In the genomic region with DNA sequence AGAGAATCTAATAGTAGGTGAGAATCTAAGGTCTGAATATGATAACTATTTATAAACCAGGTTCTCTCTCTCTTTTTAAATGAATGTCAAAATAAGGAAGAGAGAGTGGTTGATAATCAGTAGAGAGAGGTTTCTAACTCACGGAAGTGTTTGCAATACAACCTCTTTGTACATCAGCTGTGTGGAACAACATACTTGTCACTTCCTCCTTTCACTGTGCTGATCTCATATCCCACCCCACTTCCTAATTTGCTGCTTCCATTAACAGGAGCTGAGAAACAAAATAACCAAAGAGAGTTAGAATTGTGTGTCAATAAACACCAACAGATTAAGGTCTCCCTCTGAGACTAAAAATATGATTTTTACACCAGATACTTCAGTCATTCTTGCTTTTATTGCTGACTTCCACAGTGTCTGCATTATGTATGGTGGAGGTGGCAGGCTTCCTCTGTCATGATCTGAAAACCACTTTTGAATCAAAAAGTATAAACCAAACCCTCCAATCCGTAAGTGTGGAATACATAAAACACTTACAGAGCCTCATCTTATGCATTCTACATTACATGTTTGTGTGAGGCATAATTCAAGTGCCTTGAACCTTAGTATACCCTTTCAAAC, we compare ENCODE assay signal across 8 cellular contexts. TPM values are rescaled to one million over a fixed set of nuclear protein-coding genes. Genes with fewer than 3 reads are reported as not detected.
A peak's percentile ranks its signal among the peaks of the same experiment; 100 is the strongest.
DNase-seq lines count a peak whose midpoint lies in the region; ATAC-seq lines count a peak whose summit lies in the region.

No MANE protein-coding gene starts in this region.

- H3K4me3 Mint-ChIP-seq in CD8-positive, alpha-beta memory T cell = peak overlapping the region in 5 of 7 donors; percentile 5 to 50 (median 39)
- H3K4me3 Mint-ChIP-seq in dendritic cell treated with granulocyte-macrophage colony-stimulating factor and Interleukin-4, amounts not matched to agents 40 ng/mL and 50 ng/mL, for 4 days = peak overlapping the region; percentile 17

- peaks cover 54 to 73% (median 65%) of the 10 kb centered on the region in 3 donors for H3K4me1 Mint-ChIP-seq in CD8-positive, alpha-beta memory T cell
- H3K4me1 Mint-ChIP-seq in dendritic cell treated with granulocyte-macrophage colony-stimulating factor and Interleukin-4, amounts not matched to agents 40 ng/mL and 50 ng/mL, for 4 days (ENCODE audit: low read depth) = peaks cover 60% of the 10 kb centered on the region

- no peaks in the 10 kb centered on the region for H3K9me3 Mint-ChIP-seq in CD8-positive, alpha-beta memory T cell
- no peaks in the 10 kb centered on the region for H3K9me3 Mint-ChIP-seq in dendritic cell treated with granulocyte-macrophage colony-stimulating factor and Interleukin-4, amounts not matched to agents 40 ng/mL and 50 ng/mL, for 4 days

- H3K36me3 Mint-ChIP-seq in CD8-positive, alpha-beta memory T cell = peaks cover 0 to 28% (median 5%) of the 10 kb centered on the region in 3 donors
- H3K36me3 Mint-ChIP-seq in dendritic cell treated with granulocyte-macrophage colony-stimulating factor and Interleukin-4, amounts not matched to agents 40 ng/mL and 50 ng/mL, for 4 days (ENCODE audit: low read depth) = peaks cover 28% of the 10 kb centered on the region

- peaks cover 64% of the 10 kb centered on the region for H3K4me1 ChIP-seq in CD8-positive, alpha-beta memory T cell (ENCODE audit: insufficient read depth, low read length)

- ATAC-seq in GM21360 (IDR thresholded peaks at IDR 0.05; ENCODE audit: unreplicated experiment) = peak; percentile 73
- peak; percentile 79 for ATAC-seq in HG03521 (IDR thresholded peaks at IDR 0.05; ENCODE audit: unreplicated experiment)

- H3K36me3 ChIP-seq in CD8-positive, alpha-beta memory T cell (ENCODE audit: insufficient read depth, low read length) = no peaks in the 10 kb centered on the region

- intact Hi-C loops in dendritic cell treated with granulocyte-macrophage colony-stimulating factor and Interleukin-4, amounts not matched to agents 40 ng/mL and 50 ng/mL, for 4 days (cut with micrococcal nuclease) = loop anchor here (2.0 to 5.0 kb wide), 2 partner anchors 25 to 63 kb away; a partner anchor contains a TSS

- peak in 1 of 5 donors; percentile 35 for DNase-seq in CD8-positive, alpha-beta memory T cell
- DNase-seq in NCI-H526 (lab: John Stamatoyannopoulos, UW) (no peak), 8988T (no peak), AG08395 (ENCODE audit: low spot score) (no peak)

- H3K27me3 ChIP-seq in CD8-positive, alpha-beta memory T cell (ENCODE audit: insufficient read depth, low read length, poor library complexity, severe bottlenecking) = no peaks in the 10 kb centered on the region

- H3K9me3 ChIP-seq in CD8-positive, alpha-beta memory T cell (ENCODE audit: low read length) = no peaks in the 10 kb centered on the region

- peak overlapping the region; percentile 47 to 83 (median 76) for H3K27ac Mint-ChIP-seq in CD8-positive, alpha-beta memory T cell
- peak overlapping the region; percentile 71 for H3K27ac Mint-ChIP-seq in dendritic cell treated with granulocyte-macrophage colony-stimulating factor and Interleukin-4, amounts not matched to agents 40 ng/mL and 50 ng/mL, for 4 days

- H3K27ac ChIP-seq in CD8-positive, alpha-beta memory T cell (ENCODE audit: low read depth, low read length) = no peak overlapping the region
- H3K27ac ChIP-seq in skin epidermis = peak overlapping the region in 17 of 21 experiments; percentile 3 to 70 (median 47)

- CTCF ChIA-PET in CD8-positive, alpha-beta memory T cell (lab: Charles Lee) = interaction anchor here (1.0 kb wide), 1 partner anchor 25 kb away, joined by 3 read pairs; a partner anchor contains a TSS

- no peaks in the 10 kb centered on the region for H3K27me3 Mint-ChIP-seq in CD8-positive, alpha-beta memory T cell
- H3K27me3 Mint-ChIP-seq in dendritic cell treated with granulocyte-macrophage colony-stimulating factor and Interleukin-4, amounts not matched to agents 40 ng/mL and 50 ng/mL, for 4 days = no peaks in the 10 kb centered on the region

- H3K4me3 ChIP-seq in CD8-positive, alpha-beta memory T cell (ENCODE audit: low read length) = no peak overlapping the region
- H3K4me3 ChIP-seq in skin epidermis = no peak overlapping the region

- POLR2A ChIA-PET in CD8-positive, alpha-beta memory T cell (lab: Charles Lee) = interaction anchor here (0.6 to 1.2 kb wide), 2 partner anchors 25 to 161 kb away, joined by 7 read pairs; a partner anchor contains a TSS

RNA-seq across cellular contexts. Expression of a gene that starts 25.0 kb away (rescaled TPM):
- 10 to 100 TPM; 29.0 to 31.3 TPM for total RNA-seq in CD8-positive, alpha-beta memory T cell
- 39.2 TPM for polyA plus RNA-seq in CD8-positive, alpha-beta memory T cell
